Comparison of ENCODE assay signal across 10 cellular contexts in the genomic region with DNA sequence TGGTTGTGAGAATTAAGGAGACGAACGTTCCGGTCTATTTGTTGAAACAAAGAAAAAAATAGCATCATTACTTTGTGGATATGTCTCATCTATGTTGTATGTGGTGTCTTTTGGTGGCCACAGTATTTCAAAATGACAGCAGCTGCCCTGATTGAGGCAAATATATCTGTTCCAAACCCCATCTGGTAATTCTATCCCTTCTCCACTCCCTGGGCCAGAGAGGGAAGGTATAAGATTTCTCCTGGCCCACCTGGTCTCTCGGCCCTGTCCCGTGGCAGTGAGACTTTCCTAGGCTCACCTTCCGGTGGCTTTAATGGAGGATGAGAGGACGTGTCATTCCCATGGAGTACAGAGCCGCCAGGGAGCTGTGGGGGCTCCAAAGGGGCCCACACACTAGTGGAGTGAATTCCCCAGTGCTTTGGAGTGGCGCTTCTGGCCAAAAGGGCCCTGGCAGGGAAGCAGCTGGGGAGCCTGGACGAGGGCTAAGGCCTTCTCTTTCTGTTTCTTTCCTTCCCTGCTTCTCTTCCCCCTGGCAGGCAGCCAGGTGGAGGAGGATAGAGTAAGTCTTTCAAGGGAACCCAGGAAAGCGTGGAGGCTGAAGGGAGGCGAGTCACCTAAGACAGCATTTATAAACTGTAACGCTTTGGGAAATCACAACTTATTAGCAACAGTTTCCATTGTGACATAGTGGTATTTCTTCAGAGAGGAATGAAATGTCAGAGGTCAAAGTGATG. TPM values are rescaled to one million over a fixed set of nuclear protein-coding genes. Genes with fewer than 3 reads are reported as not detected.
A peak's percentile ranks its signal among the peaks of the same experiment; 100 is the strongest.
DNase-seq lines count a peak whose midpoint lies in the region; ATAC-seq lines count a peak whose summit lies in the region.
"Had no signal": no experiment of that assay in that cellular context is flagged by ENCODE, and none has a peak within 500 bp of the region (broad histone marks: within the 10 kb centered on the region; RNA-seq: fewer than 3 reads in every experiment).

No MANE protein-coding gene starts in this region.

- no peaks in the 10 kb centered on the region for H3K27me3 ChIP-seq in mucosa of rectum (ENCODE audit: control insufficient read depth in 2 of 2, insufficient read depth in 2 of 2, low read length in 2 of 2)
- H3K27me3 ChIP-seq in aorta (ENCODE audit: control insufficient read depth in 1 of 2, insufficient read depth in 2 of 2, low read length in 1 of 2), result no peaks in the 10 kb centered on the region

- WGBS in aorta, 2 donors, result 12 to 17% methylated on average over 13 of the region's 13 CpGs

- no peak for ATAC-seq in aorta (ENCODE audit: low FRiP score)
- no peak for ATAC-seq in GM18858 (IDR thresholded peaks at IDR 0.05; ENCODE audit: unreplicated experiment)
- ATAC-seq: HCT116 had no signal

- DNase-seq in stimulated activated CD4-positive, alpha-beta T cell treated with anti-CD3 and anti-CD28 coated beads, Interleukin-4, amount 100 ng/mL, for 4 hours, result peak; percentile 20 to 58
- no peak for DNase-seq in stimulated activated CD4-positive, alpha-beta T cell treated with anti-CD3 and anti-CD28 coated beads, Interleukin-4, amount 100 ng/mL, for 1 hour
- DNase-seq in aorta, result peak; percentile 70 to 84
- DNase-seq in SKM-1 treated with dmso at 0.1 percent for 144 hours (lab: John Stamatoyannopoulos, UW; ENCODE audit: unreplicated experiment), result no peak
- DNase-seq in GDM1 (lab: John Stamatoyannopoulos, UW), result no peak
- DNase-seq: NCI-H2227 treated with DMSO at 0.1 percent for 48 hours had no signal

- H3K27ac ChIP-seq in cingulate gyrus (ENCODE audit: low read depth, low read length), result peak overlapping the region; percentile 54
- H3K27ac ChIP-seq in mucosa of rectum (ENCODE audit: low read depth in 2 of 2, low read length in 2 of 2), result peak overlapping the region; percentile 44 to 56
- peak overlapping the region; percentile 43 to 59 for H3K27ac ChIP-seq in aorta (ENCODE audit: low read depth in 1 of 2, low read length in 2 of 2)

- H3K9ac ChIP-seq in mucosa of rectum (ENCODE audit: low read depth in 1 of 2, low read length in 2 of 2), result peak overlapping the region in 1 of 2 donors; percentile 60

- H3K4me3 ChIP-seq in mucosa of rectum (ENCODE audit: low read length in 2 of 2) (peak overlapping the region; percentile 10 to 45), aorta (ENCODE audit: low read length in 2 of 2) (peak overlapping the region; percentile 15 to 21)

- peaks cover 31 to 32% of the 10 kb centered on the region in 2 donors for H3K36me3 ChIP-seq in mucosa of rectum (ENCODE audit: control insufficient read depth in 2 of 2, insufficient read depth in 2 of 2, low read length in 2 of 2)
- H3K36me3 ChIP-seq in aorta (ENCODE audit: control insufficient read depth in 1 of 2, insufficient read depth in 2 of 2, low read length in 1 of 2), result no peaks in the 10 kb centered on the region

- H3K4me1 ChIP-seq in mucosa of rectum (ENCODE audit: control insufficient read depth in 2 of 2, insufficient read depth in 2 of 2, low read length in 2 of 2) (peaks cover 14 to 50% of the 10 kb centered on the region in 2 donors), aorta (ENCODE audit: control insufficient read depth in 1 of 2, insufficient read depth in 2 of 2, low read length in 2 of 2) (peaks cover 2 to 3% of the 10 kb centered on the region in 2 donors)

- intact Hi-C loops in aorta (cut with DNase I), result loop anchor here (5.0 to 10.0 kb wide), 4 partner anchors 296 to 646 kb away; no protein-coding TSS in a partner anchor

- H3K9me3 ChIP-seq in mucosa of rectum (ENCODE audit: control insufficient read depth in 2 of 2, low read length in 2 of 2) (no peaks in the 10 kb centered on the region), aorta (ENCODE audit: control insufficient read depth, low read length) (no peaks in the 10 kb centered on the region)

RNA-seq across cellular contexts. Expression of a gene that starts 5.6 kb away (rescaled TPM):
- 100 to 1,000 TPM; 184 to 260 TPM for total RNA-seq in aorta
- polyA plus RNA-seq in aorta, result 10 to 100 TPM; 20.0 to 33.2 TPM

Comparison
In these comparisons a context has a peak if more than half of its experiments do, and no peak if none do; other contexts are left out.
1. DNase-seq: peak in stimulated activated CD4-positive, alpha-beta T cell treated with anti-CD3 and anti-CD28 coated beads, Interleukin-4, amount 100 ng/mL, for 4 hours (2 of 2) and aorta (2 of 2); none in stimulated activated CD4-positive, alpha-beta T cell treated with anti-CD3 and anti-CD28 coated beads, Interleukin-4, amount 100 ng/mL, for 1 hour (single experiment), SKM-1 treated with dmso at 0.1 percent for 144 hours (single experiment) and GDM1 (single experiment).
2. Peak in every context shown above with its lines, with median percentiles within 50 percentile points of each other: H3K27ac ChIP-seq.